Comparison of ENCODE assay signal across 8 cellular contexts in genomic region chr19:35869327-35870123, GRCh38. TPM values are rescaled to one million over a fixed set of nuclear protein-coding genes. Genes with fewer than 3 reads are reported as not detected.
A peak's percentile ranks its signal among the peaks of the same experiment; 100 is the strongest.
DNase-seq lines count a peak whose midpoint lies in the region; ATAC-seq, FAIRE-seq and TF ChIP-seq lines count a peak whose summit lies in the region.

No MANE protein-coding gene starts in this region.

- in situ Hi-C loops in astrocyte of the spinal cord (cut with HindIII; ENCODE audit: low sequenced_read_pairs): no loop called here

- H3F3A ChIP-seq in smooth muscle cell (ENCODE audit: low read depth): no peaks in the 10 kb centered on the region

- TF ChIP-seq CTCF in AG10803 (conservative IDR thresholded peaks at IDR 0.05; ENCODE audit: low read length) (no peak), astrocyte of the spinal cord (IDR thresholded peaks at IDR 0.05; ENCODE audit: low read depth, low read length) (no peak), smooth muscle cell (IDR thresholded peaks at IDR 0.05; ENCODE audit: borderline replicate concordance, insufficient read depth, poor library complexity, severe bottlenecking) (no peak)

- peaks cover 13% of the 10 kb centered on the region for H3K4me1 ChIP-seq in smooth muscle cell (ENCODE audit: low read depth)

- H3K4me3 ChIP-seq in AG10803 (ENCODE audit: low read length) (peak overlapping the region; percentile 20; the same call in 1 of the 2 replicates), astrocyte of the spinal cord (ENCODE audit: low read depth, low read length) (peak overlapping the region; percentile 7), iPS-11a (ENCODE audit: low read depth, low read length) (peak overlapping the region; percentile 47), smooth muscle cell (peak overlapping the region; percentile 64)

- peak overlapping the region; percentile 92 for H3K4me2 ChIP-seq in smooth muscle cell

- no peaks in the 10 kb centered on the region for H4K20me1 ChIP-seq in smooth muscle cell (ENCODE audit: low read depth)

- DNase-seq in AG10803 (ENCODE audit: low read depth): peak; percentile 54
- peak; percentile 11 for DNase-seq in NCI-H2081 treated with DMSO at 0.1 percent for 48 hours (lab: John Stamatoyannopoulos, UW)
- DNase-seq in astrocyte of the spinal cord (ENCODE audit: low read depth, low spot score): peak; percentile 72
- no peak for DNase-seq in smooth muscle cell (lab: John Stamatoyannopoulos, UW; ENCODE audit: unreplicated experiment)

- H3K9me3 ChIP-seq in smooth muscle cell (replicated peaks; ENCODE audit: low read depth): no peaks in the 10 kb centered on the region

- H3K9ac ChIP-seq in smooth muscle cell (ENCODE audit: low read depth): no peak overlapping the region

- FAIRE-seq in TTC549 (lab: Jason Lieb, UNC): peak; percentile 76

- H2AFZ ChIP-seq in smooth muscle cell (ENCODE audit: low read depth): no peak overlapping the region

- under 1% methylated on average over 44 of the region's 51 CpGs for WGBS in smooth muscle cell (ENCODE audit: low lambda C conversion rate)

- no peaks in the 10 kb centered on the region for H3K27me3 ChIP-seq in smooth muscle cell (ENCODE audit: low read depth)

- H3K36me3 ChIP-seq in smooth muscle cell (ENCODE audit: low read depth): no peaks in the 10 kb centered on the region

- no peak overlapping the region for H3K27ac ChIP-seq in smooth muscle cell (ENCODE audit: low read depth)

- ATAC-seq in GM21737 (IDR thresholded peaks at IDR 0.05; ENCODE audit: unreplicated experiment): peak; percentile 54
- no peak for ATAC-seq in HG02623 (IDR thresholded peaks at IDR 0.05; ENCODE audit: unreplicated experiment)

- H3K79me2 ChIP-seq in smooth muscle cell (ENCODE audit: low read depth): no peaks in the 10 kb centered on the region

RNA-seq across cellular contexts. Expression of gene APLP1, which starts 1.2 kb away (rescaled TPM):
- total RNA-seq in smooth muscle cell: 40.1 and 81.8 TPM in 2 replicates
- polyA plus RNA-seq in smooth muscle cell: 98.3 and 114 TPM in 2 replicates

RNA-seq across cellular contexts. Expression of gene KIRREL2, which starts 12.8 kb away (rescaled TPM):
- total RNA-seq in smooth muscle cell: 0.18 and 2.1 TPM in 2 replicates
- polyA plus RNA-seq in smooth muscle cell: 0.56 and 0.64 TPM in 2 replicates

RNA-seq across cellular contexts. Expression of gene NPHS1, which starts 17.2 kb away (rescaled TPM):
- 0.31 TPM in 1 of 2 replicates, not detected in the other for total RNA-seq in smooth muscle cell
- 0.46 TPM in 1 of 2 replicates, not detected in the other for polyA plus RNA-seq in smooth muscle cell

RNA-seq across cellular contexts. Expression of gene NFKBID, which starts 30.8 kb away (rescaled TPM):
- total RNA-seq in smooth muscle cell: 4.2 and 4.9 TPM in 2 replicates
- 9.0 and 11.1 TPM in 2 replicates for polyA plus RNA-seq in smooth muscle cell

RNA-seq across cellular contexts. Expression of gene HCST, which starts 32.8 kb away (rescaled TPM):
- total RNA-seq in smooth muscle cell: 0.81 TPM in 1 of 2 replicates, not detected in the other
- 2.6 and 3.4 TPM in 2 replicates for polyA plus RNA-seq in smooth muscle cell

Comparison
In these comparisons a context has a peak if more than half of its experiments do, and no peak if none do; other contexts are left out.
1. H3K4me3 ChIP-seq: peak in every context shown above with its lines; median percentile 64 in smooth muscle cell; 47 in iPS-11a; 20 in AG10803; 7 in astrocyte of the spinal cord.